ENCODE assay signal across 8 cellular contexts in the genomic region with DNA sequence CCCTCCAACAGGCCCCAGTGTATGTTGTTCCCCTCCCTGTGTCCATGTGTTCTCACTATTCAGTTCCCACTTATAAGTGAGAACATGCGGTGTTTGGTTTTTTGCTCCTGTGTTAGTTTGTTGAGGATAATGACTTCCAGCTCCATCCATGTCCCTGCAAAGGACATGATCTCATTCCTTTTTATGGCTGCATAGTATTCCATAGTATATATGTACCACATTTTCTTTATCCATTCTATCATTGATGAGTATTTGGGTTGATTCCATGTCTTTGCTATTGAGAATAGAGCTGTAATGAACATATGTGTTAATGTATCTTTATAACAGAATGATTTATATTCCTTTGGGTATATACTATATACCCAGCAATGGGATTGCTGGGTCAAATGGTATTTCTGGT. TPM values are rescaled to one million over a fixed set of nuclear protein-coding genes. Genes with fewer than 3 reads are reported as not detected.
DNase-seq lines count a peak whose midpoint lies in the region; ATAC-seq, FAIRE-seq and TF ChIP-seq lines count a peak whose summit lies in the region.
"Not testable (repeated sequence)": the region's sequence is repeated elsewhere in the genome, so short reads cannot be mapped to it uniquely, and the experiment has no call there.
"Had no signal": no experiment of that assay in that cellular context is flagged by ENCODE, and none has a peak within 500 bp of the region (broad histone marks: within the 10 kb centered on the region; RNA-seq: fewer than 3 reads in every experiment).

No MANE protein-coding gene starts in this region.

- in situ Hi-C loops in K562 (cut with MboI) = not testable (repeated sequence)

- not testable (repeated sequence) for H3K36me3 ChIP-seq in HEK293 (ENCODE audit: control insufficient read depth in 2 of 2, insufficient read depth in 1 of 2, low read length in 2 of 2); K562 (ENCODE audit: control insufficient read depth, insufficient read depth, low read length)

- WGBS in K562 (ENCODE audit: insufficient coverage, low coverage, missing lambda C conversion rate) = 13% methylated on average over 1 of the region's 1 CpG

- peak overlapping the region; percentile 53 for H3K27ac Mint-ChIP-seq in neural crest cell (ENCODE audit: unreplicated experiment)

- H3K4me1 Mint-ChIP-seq in neural crest cell = not testable (repeated sequence)

- not testable (repeated sequence) for H3K4me1 ChIP-seq in HEK293 (ENCODE audit: control insufficient read depth, insufficient read depth, low read length); K562 (replicated peaks in 1 of 2; ENCODE audit: control insufficient read depth in 2 of 2, insufficient read depth in 2 of 2, low read length in 2 of 2)

- POLR2A ChIA-PET in HEK293 (lab: Yijun Ruan, JAX) = not testable (repeated sequence)
- POLR2A ChIA-PET in K562 (lab: Yijun Ruan, JAX) = interaction anchor here (0.8 kb wide), 1 partner anchor 51 kb away, joined by 4 read pairs; no protein-coding TSS in a partner anchor

- not testable (repeated sequence) for TF ChIP-seq RAD21 in K562 (CRISPR knock-in tag; conservative IDR thresholded peaks at IDR 0.05 in 1 of 2, IDR thresholded peaks at IDR 0.05 in 1 of 2)

- H4K20me1 ChIP-seq in K562 (replicated peaks; ENCODE audit: control insufficient read depth, insufficient read depth, low read length) = not testable (repeated sequence)

- not testable (repeated sequence) for TF ChIP-seq CTCF in HEK293 (tag by site-specific recombination; IDR thresholded peaks at IDR 0.05); K562 (IDR thresholded peaks at IDR 0.05 in 2 of 3, conservative IDR thresholded peaks at IDR 0.05 in 1 of 3; ENCODE audit: insufficient read depth in 2 of 3, low read depth in 1 of 3, low read length in 3 of 3); neural crest cell (conservative IDR thresholded peaks at IDR 0.05)

- not testable (repeated sequence) for ATAC-seq in SK-N-SH treated with all-trans-retinoic acid at 6 μM for 48 hours, K562

- H3K9me3 ChIP-seq in HEK293 (ENCODE audit: control insufficient read depth, insufficient read depth, low read depth, low read length); K562 (replicated peaks; ENCODE audit: control insufficient read depth, insufficient read depth, low read depth, low read length): not testable (repeated sequence)

- H3K27ac ChIP-seq in HEK293 (ENCODE audit: extremely low read depth, low read depth, low read length); K562 (ENCODE audit: extremely low read depth, low read depth, low read length): not testable (repeated sequence)

- peak; percentile 21 for FAIRE-seq in GM12892 (lab: Jason Lieb, UNC)
- not testable (repeated sequence) for FAIRE-seq in K562 (lab: Jason Lieb, UNC)

- not testable (repeated sequence) for H3K9me1 ChIP-seq in K562 (ENCODE audit: control insufficient read depth, insufficient read depth, low read length)

- CTCF ChIA-PET in HEK293 (lab: Yijun Ruan, JAX) = interaction anchor here (0.9 to 1.4 kb wide), 4 partner anchors 26 to 318 kb away, joined by 3 to 6 read pairs (median 4); no protein-coding TSS in a partner anchor
- CTCF ChIA-PET in K562 (lab: Yijun Ruan, JAX; ENCODE audit: low intra/inter-chr PET ratio) = not testable (repeated sequence)

- H3K9me3 Mint-ChIP-seq in neural crest cell = not testable (repeated sequence)

- not testable (repeated sequence) for BruUV-seq in K562 (replicated peaks; lab: Mats Ljungman, UMichigan)

- H3K27me3 Mint-ChIP-seq in neural crest cell (ENCODE audit: low read depth) = not testable (repeated sequence)

- not testable (repeated sequence) for H3K4me3 ChIP-seq in HEK293 (ENCODE audit: low read depth, low read length); K562

- not testable (repeated sequence) for H3K79me2 ChIP-seq in K562 (ENCODE audit: control insufficient read depth, insufficient read depth, low read length)

- not testable (repeated sequence) for H3K27me3 ChIP-seq in K562 (ENCODE audit: control insufficient read depth in 2 of 2, insufficient read depth in 2 of 2, low read length in 2 of 2)

- not testable (repeated sequence) for H3K36me3 Mint-ChIP-seq in neural crest cell (ENCODE audit: low read depth)

- not testable (repeated sequence) for TF ChIP-seq POLR2A in GM12892 (IDR thresholded peaks at IDR 0.05; ENCODE audit: low read depth, low read length); K562 (conservative IDR thresholded peaks at IDR 0.05)

- not testable (repeated sequence) for H3K4me2 ChIP-seq in K562 (ENCODE audit: insufficient read depth, low read length)

- intact Hi-C loops in K562 (cut with micrococcal nuclease) = not testable (repeated sequence)

- not testable (repeated sequence) for H3K4me3 Mint-ChIP-seq in neural crest cell

- H3K9ac ChIP-seq in K562 (ENCODE audit: insufficient read depth in 1 of 2, low read depth in 2 of 2, low read length in 2 of 2) = not testable (repeated sequence)

- not testable (repeated sequence) for DNase-seq in GM12892 (ENCODE audit: insufficient read length); K562 (ENCODE audit: extremely low read depth in 1 of 4, low spot score in 3 of 4); neural crest cell (ENCODE audit: low read depth, low spot score)

- not testable (repeated sequence) for H2AFZ ChIP-seq in K562 (ENCODE audit: low read depth, low read length)

- TF ChIP-seq EP300 in K562 (IDR thresholded peaks at IDR 0.05; ENCODE audit: low read length) = not testable (repeated sequence)

TF ChIP-seq in HEK293, 187 proteins besides CTCF, POLR2A, EP300 and RAD21:
- TF ChIP-seq ZNF146 (tag by site-specific recombination; IDR thresholded peaks at IDR 0.05) = peak; percentile 84

TF ChIP-seq in SK-N-SH treated with all-trans-retinoic acid at 6 μM for 48 hours, 23 proteins besides CTCF, POLR2A, EP300 and RAD21:
- TF ChIP-seq ZNF8 (CRISPR knock-in tag; IDR thresholded peaks at IDR 0.05) = peak; percentile 69

TF ChIP-seq in K562, 482 proteins besides CTCF, POLR2A, EP300 and RAD21:
- peak; percentile 49 for TF ChIP-seq ZNF146 (CRISPR knock-in tag; IDR thresholded peaks at IDR 0.05; ENCODE audit: unreplicated experiment)

RNA-seq across cellular contexts. Expression of a gene that starts 16.1 kb away (rescaled TPM):
- 0.45 TPM for polyA plus RNA-seq in GM12892 (2012; ENCODE audit: missing spikeins)
- not detected in 2 replicates for total RNA-seq in K562 (2011; cell fraction: chromatin; rRNA removed; ENCODE audit: low replicate concordance)
- total RNA-seq in K562 (2011; cell fraction: nucleolus; rRNA removed) = not detected in 2 replicates
- not detected in 2 replicates for total RNA-seq in K562 (2011; cell fraction: nucleoplasm; rRNA removed)
- total RNA-seq in K562 (2014; rRNA removed) (not detected in 2 replicates), K562 (2014; rRNA removed; fragmentation: Illumina TruSeq; extraction: Trizol) (not detected in 2 replicates), K562 (2015; rRNA removed; fragmentation: Illumina TruSeq; extraction: Trizol) (not detected in 2 replicates), K562 (2021) (not detected in 2 replicates), neural crest cell (0.30 and 0.86 TPM in 2 replicates)
- polyA plus RNA-seq in K562 (2011; rRNA removed) (not detected in 2 replicates), K562 (2014; fragmentation: Illumina TruSeq; extraction: Trizol) (0.03 TPM in 1 of 2 replicates, not detected in the other), K562 (2014; fragmentation: Nextera tagmentation; extraction: Ambion mirVana) (under 1 TPM; 0.06 to 0.11 TPM), K562 (2014; rRNA removed) (0.04 TPM in 1 of 2 replicates, not detected in the other)
- polyA plus RNA-seq in K562 (2011; cell fraction: cytosol; rRNA removed) = 0.03 TPM in 1 of 2 replicates, not detected in the other
- not detected in 2 replicates for polyA plus RNA-seq in K562 (2011; cell fraction: nucleus; rRNA removed)
- 0.10 TPM in 1 of 2 replicates, not detected in the other for polyA plus RNA-seq in K562 (2012)
- not detected in 2 replicates for polyA minus RNA-seq in K562 (2011; rRNA and poly(A)+ RNA removed)
- polyA minus RNA-seq in K562 (2011; cell fraction: cytosol; rRNA and poly(A)+ RNA removed) = not detected in 2 replicates
- polyA minus RNA-seq in K562 (2011; cell fraction: nucleus; rRNA and poly(A)+ RNA removed) = not detected in 2 replicates
- total RNA-seq: A172 had no signal
- polyA plus RNA-seq: BJ, CD14-positive monocyte had no signal

RNA-seq across cellular contexts. Expression of a gene that starts 27.5 kb away (rescaled TPM):
- 26.7 TPM for polyA plus RNA-seq in GM12892 (2012; ENCODE audit: missing spikeins)
- 26.8 and 53.5 TPM in 2 replicates for total RNA-seq in K562 (2011; cell fraction: chromatin; rRNA removed; ENCODE audit: low replicate concordance)
- 14.3 and 17.4 TPM in 2 replicates for total RNA-seq in K562 (2011; cell fraction: nucleolus; rRNA removed)
- total RNA-seq in K562 (2011; cell fraction: nucleoplasm; rRNA removed) = 40.3 and 94.6 TPM in 2 replicates
- total RNA-seq in K562 (2014; rRNA removed) (5.2 and 6.8 TPM in 2 replicates), K562 (2014; rRNA removed; fragmentation: Illumina TruSeq; extraction: Trizol) (6.9 and 7.7 TPM in 2 replicates), K562 (2015; rRNA removed; fragmentation: Illumina TruSeq; extraction: Trizol) (12.1 and 12.2 TPM in 2 replicates), K562 (2021) (13.6 and 16.1 TPM in 2 replicates), neural crest cell (29.2 and 32.9 TPM in 2 replicates)
- polyA plus RNA-seq in K562 (2011; rRNA removed) (6.7 and 13.2 TPM in 2 replicates), K562 (2014; fragmentation: Illumina TruSeq; extraction: Trizol) (14.3 and 15.6 TPM in 2 replicates), K562 (2014; fragmentation: Nextera tagmentation; extraction: Ambion mirVana) (1 to 10 TPM; 3.9 to 6.2 TPM), K562 (2014; rRNA removed) (10.2 and 13.0 TPM in 2 replicates)
- polyA plus RNA-seq in K562 (2011; cell fraction: cytosol; rRNA removed) = 9.3 and 14.7 TPM in 2 replicates
- 8.4 and 11.6 TPM in 2 replicates for polyA plus RNA-seq in K562 (2011; cell fraction: nucleus; rRNA removed)
- polyA plus RNA-seq in K562 (2012) = 16.6 and 20.6 TPM in 2 replicates
- polyA minus RNA-seq in K562 (2011; rRNA and poly(A)+ RNA removed) = 17.0 and 30.7 TPM in 2 replicates
- 5.9 and 15.7 TPM in 2 replicates for polyA minus RNA-seq in K562 (2011; cell fraction: cytosol; rRNA and poly(A)+ RNA removed)
- polyA minus RNA-seq in K562 (2011; cell fraction: nucleus; rRNA and poly(A)+ RNA removed) = 10.5 and 11.6 TPM in 2 replicates
